Comparison of ENCODE assay signal across 12 cellular contexts in genomic region chr19:1850809-1851544, GRCh38. TPM values are rescaled to one million over a fixed set of nuclear protein-coding genes. Genes with fewer than 3 reads are reported as not detected.
A peak's percentile ranks its signal among the peaks of the same experiment; 100 is the strongest.
DNase-seq lines count a peak whose midpoint lies in the region; ATAC-seq, FAIRE-seq and TF ChIP-seq lines count a peak whose summit lies in the region.
"Had no signal": no experiment of that assay in that cellular context is flagged by ENCODE, and none has a peak within 500 bp of the region (broad histone marks: within the 10 kb centered on the region; RNA-seq: fewer than 3 reads in every experiment).

No MANE protein-coding gene starts in this region.

- ATAC-seq in naive B cell (ENCODE audit: low read depth in 2 of 2), result no peak
- ATAC-seq in GM18519 (IDR thresholded peaks at IDR 0.05; ENCODE audit: low FRiP score, unreplicated experiment), result no peak

- H3K36me3 Mint-ChIP-seq in Caco-2 (ENCODE audit: insufficient read depth, unreplicated experiment), result peaks cover 21% of the 10 kb centered on the region
- H3K36me3 Mint-ChIP-seq in H9 (ENCODE audit: insufficient read depth in 1 of 3, low read depth in 3 of 3), result peaks cover 0 to 10% (median 3%) of the 10 kb centered on the region in 3 experiments; a peak in 5 of 7 replicates
- no peaks in the 10 kb centered on the region for H3K36me3 Mint-ChIP-seq in astrocyte (ENCODE audit: low read depth, unreplicated experiment)
- no peaks in the 10 kb centered on the region for H3K36me3 Mint-ChIP-seq in naive B cell

- H4K5ac ChIP-seq in H9 (ENCODE audit: insufficient read length, low read depth, low read length), result no peak overlapping the region

- H4K8ac ChIP-seq in H9 (replicated peaks; ENCODE audit: insufficient read length, low read depth, low read length), result no peak overlapping the region

- peaks cover 5% of the 10 kb centered on the region for H4K20me1 ChIP-seq in H9 (ENCODE audit: control insufficient read depth, insufficient read depth, insufficient read length)
- peaks cover 78% of the 10 kb centered on the region for H4K20me1 ChIP-seq in astrocyte (ENCODE audit: insufficient read depth, low read length)

- H3K9me3 Mint-ChIP-seq in Caco-2 (ENCODE audit: unreplicated experiment) (no peaks in the 10 kb centered on the region), H9 (no peaks in the 10 kb centered on the region), astrocyte (ENCODE audit: unreplicated experiment) (no peaks in the 10 kb centered on the region), naive B cell (no peaks in the 10 kb centered on the region)

- H3K79me2 ChIP-seq in H9 (ENCODE audit: insufficient read depth, low read length) (peaks cover 18% of the 10 kb centered on the region; the same call in 1 of the 2 replicates), astrocyte (ENCODE audit: insufficient read depth, low read length) (peaks cover 68% of the 10 kb centered on the region)

- no peak overlapping the region for H2BK15ac ChIP-seq in H9 (ENCODE audit: low read depth, low read length)

- CTCF ChIA-PET in Caco-2 (lab: Charles Lee), result no interaction called here

- H3K4me1 Mint-ChIP-seq in Caco-2 (ENCODE audit: low read depth, unreplicated experiment), result no peaks in the 10 kb centered on the region
- H3K4me1 Mint-ChIP-seq in H9, result peaks cover 23 to 49% of the 10 kb centered on the region in 2 experiments
- H3K4me1 Mint-ChIP-seq in astrocyte (ENCODE audit: low read depth, unreplicated experiment), result peaks cover 22% of the 10 kb centered on the region
- peaks cover 41 to 67% (median 60%) of the 10 kb centered on the region in 3 donors for H3K4me1 Mint-ChIP-seq in naive B cell

- no peak for TF ChIP-seq EP300 in sigmoid colon (IDR thresholded peaks at IDR 0.05)

- no peak overlapping the region for H2BK5ac ChIP-seq in H9 (ENCODE audit: insufficient read length, low read length)

- H2AFZ ChIP-seq in H9 (ENCODE audit: low read length) (no peak overlapping the region), astrocyte (ENCODE audit: low read depth, low read length) (no peak overlapping the region)

- H2BK12ac ChIP-seq in H9 (ENCODE audit: insufficient read length, low read depth, low read length), result no peak overlapping the region

- WGBS in H9 (ENCODE audit: extremely low coverage, insufficient read length, low lambda C conversion rate), result no CpG with 5 or more reads among the region's 23 CpGs
- WGBS in sigmoid colon, 2 donors, result 73 to 80% methylated on average over 23 of the region's 23 CpGs

- no TSS peak for BruUV-seq in Caco-2 (replicated peaks; lab: Mats Ljungman, UMichigan)

- H3K9ac ChIP-seq in H9 (ENCODE audit: extremely low read depth, insufficient read length, low read length) (no peak overlapping the region), astrocyte (ENCODE audit: low read length) (no peak overlapping the region)

- H3K23ac ChIP-seq in H9 (ENCODE audit: insufficient read length, low read depth, low read length), result no peak overlapping the region

- H3K4me3 ChIP-seq in Caco-2 (ENCODE audit: low read depth, low read length) (no peak overlapping the region), astrocyte (ENCODE audit: insufficient read depth, low read depth, low read length) (no peak overlapping the region), sigmoid colon (no peak overlapping the region)
- H3K4me3 ChIP-seq: thyroid gland had no signal

- intact Hi-C loops in Caco-2 (cut with micrococcal nuclease; ENCODE audit: unreplicated experiment), result no loop called here
- intact Hi-C loops in sigmoid colon (cut with DNase I), result no loop called here

- no peak for TF ChIP-seq POLR2A in sigmoid colon (IDR thresholded peaks at IDR 0.05)

- H3K27ac Mint-ChIP-seq in Caco-2 (ENCODE audit: unreplicated experiment) (peak overlapping the region; percentile 60), H9 (peak overlapping the region in 2 of 3 experiments; percentile 46 to 78; a peak in 2 of 7 replicates), astrocyte (ENCODE audit: unreplicated experiment) (peak overlapping the region; percentile 41), naive B cell (peak overlapping the region; percentile 68 to 97 (median 88))

- no peak overlapping the region for H3K18ac ChIP-seq in H9 (ENCODE audit: insufficient read length, low read depth, low read length)

- H3K9me3 ChIP-seq in Caco-2 (no peaks in the 10 kb centered on the region), H9 (ENCODE audit: control insufficient read depth, low read depth, low read length) (no peaks in the 10 kb centered on the region), astrocyte (ENCODE audit: insufficient read depth, low read depth, low read length) (no peaks in the 10 kb centered on the region), sigmoid colon (no peaks in the 10 kb centered on the region)
- H3K9me3 ChIP-seq: thyroid gland had no signal

- DNase-seq in Caco-2 (no peak), H9 (peak; percentile 63), astrocyte (ENCODE audit: low read depth) (no peak), naive B cell (no peak), sigmoid colon (no peak), middle frontal gyrus (ENCODE audit: extremely low spot score, low spot score) (no peak), NCI-H1694 (lab: John Stamatoyannopoulos, UW) (no peak)
- DNase-seq: aorta; NCI-H2227 treated with DMSO at 0.1 percent for 48 hours; stimulated activated CD4-positive, alpha-beta T cell treated with anti-CD3 and anti-CD28 coated beads, Interleukin-1b, Interleukin-23, amount 100 ng/mL, for 48 hours; thyroid gland had no signal

- H3K14ac ChIP-seq in H9 (ENCODE audit: insufficient read depth, low read length), result no peak overlapping the region

- no peak for FAIRE-seq in astrocyte (lab: Jason Lieb, UNC)

- H3K4me2 ChIP-seq in H9 (ENCODE audit: insufficient read depth, insufficient read length, low read length) (no peak overlapping the region), astrocyte (ENCODE audit: low read length) (no peak overlapping the region)

- peaks cover 7% of the 10 kb centered on the region for H3K23me2 ChIP-seq in H9 (ENCODE audit: insufficient read length, low read depth, low read length, poor library complexity, severe bottlenecking)

- POLR2A ChIA-PET in Caco-2 (lab: Charles Lee), result no interaction called here

- H3K4me3 Mint-ChIP-seq in Caco-2 (ENCODE audit: unreplicated experiment), result no peak overlapping the region
- H3K4me3 Mint-ChIP-seq in H9, result peak overlapping the region in 1 of 2 experiments; percentile 45; a peak in 1 of 5 replicates
- peak overlapping the region; percentile 54 for H3K4me3 Mint-ChIP-seq in astrocyte (ENCODE audit: unreplicated experiment)
- peak overlapping the region; percentile 50 to 80 (median 72) for H3K4me3 Mint-ChIP-seq in naive B cell

- H3K79me1 ChIP-seq in H9 (ENCODE audit: insufficient read depth, low read depth, low read length, poor library complexity, severe bottlenecking), result peaks cover 6% of the 10 kb centered on the region

- H3K36me3 ChIP-seq in Caco-2 (ENCODE audit: control insufficient read depth, insufficient read depth, low read length) (no peaks in the 10 kb centered on the region), astrocyte (ENCODE audit: insufficient read depth, low read length) (no peaks in the 10 kb centered on the region), sigmoid colon (no peaks in the 10 kb centered on the region)
- H3K36me3 ChIP-seq: thyroid gland had no signal

- H3T11ph ChIP-seq in H9 (ENCODE audit: low read length), result no peak overlapping the region

- peak in 1 of 2 experiments; percentile 14 for TF ChIP-seq CTCF in Caco-2 (IDR thresholded peaks at IDR 0.05; ENCODE audit: insufficient read depth in 1 of 2, low read depth in 1 of 2, low read length in 1 of 2, severe bottlenecking in 1 of 2, unreplicated experiment in 1 of 2)
- peak; percentile 55; the same call in 2 of the 3 replicates for TF ChIP-seq CTCF in H9 (conservative IDR thresholded peaks at IDR 0.05)
- no peak for TF ChIP-seq CTCF in astrocyte (IDR thresholded peaks at IDR 0.05; ENCODE audit: insufficient read depth, low read depth, low read length)
- no peak for TF ChIP-seq CTCF in sigmoid colon (IDR thresholded peaks at IDR 0.05)

- H3K27me3 Mint-ChIP-seq in Caco-2 (ENCODE audit: insufficient read depth, unreplicated experiment) (no peaks in the 10 kb centered on the region), H9 (ENCODE audit: low read depth) (no peaks in the 10 kb centered on the region), astrocyte (ENCODE audit: low read depth, unreplicated experiment) (no peaks in the 10 kb centered on the region), naive B cell (no peaks in the 10 kb centered on the region)

- H3K27ac ChIP-seq in H9 (ENCODE audit: insufficient read length, low read depth, low read length) (no peak overlapping the region), astrocyte (ENCODE audit: low read depth, low read length) (no peak overlapping the region), sigmoid colon (no peak overlapping the region)
- H3K27ac ChIP-seq: thyroid gland had no signal

- H4K91ac ChIP-seq in H9 (ENCODE audit: insufficient read length, low read depth, low read length), result no peak overlapping the region

- peaks cover 4% of the 10 kb centered on the region; the same call in 1 of the 2 replicates for H3K4me1 ChIP-seq in Caco-2
- H3K4me1 ChIP-seq in H9 (ENCODE audit: insufficient read depth, low read length), result peaks cover 3% of the 10 kb centered on the region; the same call in 1 of the 2 replicates
- peaks cover 25% of the 10 kb centered on the region for H3K4me1 ChIP-seq in astrocyte (ENCODE audit: insufficient read depth, low read length)
- H3K4me1 ChIP-seq in sigmoid colon, result peaks cover 0 to 69% (median 53%) of the 10 kb centered on the region in 4 donors

- H3K56ac ChIP-seq in H9 (ENCODE audit: insufficient read length, low read depth, low read length), result no peak overlapping the region

- no peak overlapping the region for H3K4ac ChIP-seq in H9 (ENCODE audit: low read depth, low read length)

- H2BK20ac ChIP-seq in H9 (ENCODE audit: low read depth, low read length, poor library complexity, severe bottlenecking), result no peak overlapping the region

- H2AK5ac ChIP-seq in H9 (ENCODE audit: insufficient read length, low read length), result no peak overlapping the region

- H3K27me3 ChIP-seq in Caco-2 (replicated peaks; ENCODE audit: control insufficient read depth, insufficient read depth, low read length) (no peaks in the 10 kb centered on the region), H9 (ENCODE audit: insufficient read depth, low read length) (no peaks in the 10 kb centered on the region), astrocyte (ENCODE audit: insufficient read depth, low read length) (no peaks in the 10 kb centered on the region), sigmoid colon (peaks cover 4 to 38% (median 21%) of the 10 kb centered on the region in 3 donors)
- H3K27me3 ChIP-seq: thyroid gland had no signal

- H2BK120ac ChIP-seq in H9 (ENCODE audit: low read depth, low read length, poor library complexity, severe bottlenecking), result no peak overlapping the region

RNA-seq across cellular contexts. Expression of gene REXO1, which starts 2.7 kb away (rescaled TPM):
- total RNA-seq in Caco-2 (2022) (43.0 and 46.6 TPM in 2 replicates), H9 (2021) (45.6 and 56.8 TPM in 2 replicates), astrocyte (35.5 and 36.2 TPM in 2 replicates), sigmoid colon (10 to 100 TPM in 2 of 4 donors, 1 to 10 TPM in 2; 8.6 to 61.8 (median 13.1) TPM)
- polyA plus RNA-seq in naive B cell (ENCODE audit: low read depth in 6 of 6) (10 to 100 TPM in 1 of 6 donors, 1 to 10 TPM in 4, under 1 TPM in 1; 0.96 to 18.1 (median 5.2) TPM), sigmoid colon (10 to 100 TPM in 2 of 3 donors, 1 to 10 TPM in 1; 9.0 to 34.6 (median 11.1) TPM)

RNA-seq across cellular contexts. Expression of gene KLF16, which starts 12.4 kb away (rescaled TPM):
- total RNA-seq in Caco-2 (2022), result 26.5 and 26.8 TPM in 2 replicates
- total RNA-seq in H9 (2021), result 66.5 and 66.8 TPM in 2 replicates
- 52.4 and 58.1 TPM in 2 replicates for total RNA-seq in astrocyte
- 1 to 10 TPM in 1 of 6 donors, under 1 TPM in 5; 0.43 to 1.4 (median 0.70) TPM for polyA plus RNA-seq in naive B cell (ENCODE audit: low read depth in 6 of 6)
- 10 to 100 TPM in 1 of 4 donors, 1 to 10 TPM in 3; 2.1 to 10.3 (median 4.4) TPM for total RNA-seq in sigmoid colon
- polyA plus RNA-seq in sigmoid colon, result 10 to 100 TPM in 2 of 3 donors, 1 to 10 TPM in 1; 8.4 to 20.5 (median 12.5) TPM

RNA-seq across cellular contexts. Expression of gene ABHD17A, which starts 34.3 kb away (rescaled TPM):
- total RNA-seq in Caco-2 (2022) (47.7 and 51.8 TPM in 2 replicates), H9 (2021) (47.5 and 50.3 TPM in 2 replicates), astrocyte (56.7 and 61.4 TPM in 2 replicates), sigmoid colon (10 to 100 TPM; 86.6 to 97.1 (median 92.7) TPM)
- polyA plus RNA-seq in naive B cell (ENCODE audit: low read depth in 6 of 6) (100 to 1,000 TPM in 1 of 6 donors, 10 to 100 TPM in 5; 59.4 to 113 (median 78.2) TPM), sigmoid colon (10 to 100 TPM; 60.7 to 76.3 (median 69.4) TPM)

RNA-seq across cellular contexts. Expression of gene ATP8B3, which starts 38.9 kb away (rescaled TPM):
- total RNA-seq in Caco-2 (2022), result 0.28 and 0.45 TPM in 2 replicates
- 8.7 and 9.6 TPM in 2 replicates for total RNA-seq in H9 (2021)
- 3.0 and 4.4 TPM in 2 replicates for total RNA-seq in astrocyte
- under 1 TPM in 1 of 6 donors, not detected in 5; 0.09 TPM for polyA plus RNA-seq in naive B cell (ENCODE audit: low read depth in 6 of 6)
- total RNA-seq in sigmoid colon, result 1 to 10 TPM in 1 of 4 donors, under 1 TPM in 3; under 0.01 to 3.9 (median 0.42) TPM
- under 1 TPM in 1 of 3 donors, not detected in 2; 0.96 TPM for polyA plus RNA-seq in sigmoid colon

RNA-seq across cellular contexts. Expression of gene ADAT3, which starts 54.2 kb away (rescaled TPM):
- total RNA-seq in Caco-2 (2022), result 12.6 and 14.0 TPM in 2 replicates
- total RNA-seq in H9 (2021), result 12.2 and 12.9 TPM in 2 replicates
- total RNA-seq in astrocyte, result 3.7 and 5.7 TPM in 2 replicates
- polyA plus RNA-seq in naive B cell (ENCODE audit: low read depth in 6 of 6), result 1 to 10 TPM; 1.9 to 6.1 (median 3.6) TPM
- total RNA-seq in sigmoid colon, result 1 to 10 TPM in 2 of 4 donors, under 1 TPM in 2; 0.33 to 6.2 (median 1.5) TPM
- 10 to 100 TPM in 2 of 3 donors, 1 to 10 TPM in 1; 6.6 to 17.4 (median 13.2) TPM for polyA plus RNA-seq in sigmoid colon
